ENCODE assay signal across 9 cellular contexts in the genomic region with DNA sequence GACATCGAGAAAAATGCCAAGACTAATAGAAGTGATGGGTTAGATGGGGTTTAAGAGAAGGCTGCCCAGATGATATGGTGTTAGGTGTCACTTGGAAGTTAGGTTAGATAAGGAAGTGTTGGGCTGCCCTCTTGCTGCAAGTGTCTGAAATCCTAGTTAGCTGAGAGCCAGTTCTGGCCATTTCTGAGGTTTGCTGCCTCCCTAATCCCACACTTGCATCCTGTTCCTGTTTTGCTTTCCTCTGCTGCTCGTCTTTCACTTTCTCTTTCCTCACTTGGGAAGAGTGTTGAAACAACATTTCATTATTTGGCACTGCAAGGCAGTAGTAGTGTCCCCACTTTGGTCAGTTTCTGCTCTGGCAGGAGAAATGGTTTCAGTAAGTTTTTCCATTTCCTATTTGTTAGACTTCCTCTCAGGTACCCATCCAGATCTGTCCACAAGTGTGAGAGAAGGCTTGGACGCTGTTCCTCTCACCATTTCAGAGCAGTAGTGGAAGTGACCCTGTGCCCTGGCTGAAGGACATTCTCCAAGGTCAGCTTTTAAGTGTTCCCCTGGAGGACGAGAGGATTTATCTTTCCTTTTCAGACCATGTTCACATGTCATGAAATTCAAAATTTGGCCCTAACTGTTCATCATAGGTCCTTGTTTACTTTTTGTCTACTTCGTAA.
DNase-seq lines count a peak whose midpoint lies in the region; ATAC-seq and TF ChIP-seq lines count a peak whose summit lies in the region.
"Had no signal": no experiment of that assay in that cellular context is flagged by ENCODE, and none has a peak within 500 bp of the region (broad histone marks: within the 10 kb centered on the region; RNA-seq: fewer than 3 reads in every experiment).

No MANE protein-coding gene starts in this region.

- no peaks in the 10 kb centered on the region for H3K27me3 ChIP-seq in mucosa of rectum (ENCODE audit: control insufficient read depth in 2 of 2, insufficient read depth in 2 of 2, low read length in 2 of 2)

- H3K4me1 Mint-ChIP-seq in activated T-cell treated with anti-CD3 and anti-CD28 coated beads, Interleukin-2, amount 50 U/mL, for 4 hours (ENCODE audit: low read depth) = no peaks in the 10 kb centered on the region
- peaks cover 2% of the 10 kb centered on the region for H3K4me1 Mint-ChIP-seq in activated CD8-positive, alpha-beta memory T cell treated with anti-CD3 and anti-CD28 coated beads, Interleukin-2, amount 10 ng/mL, durations not matched to agents 7 days and 5 days
- H3K4me1 Mint-ChIP-seq: neural crest cell had no signal

- no peak overlapping the region for H3K4me3 ChIP-seq in NB4 (ENCODE audit: low read depth, low read length)
- H3K4me3 ChIP-seq in mucosa of rectum (ENCODE audit: low read length in 2 of 2) = no peak overlapping the region

- H3K27ac ChIP-seq in epithelial cell of prostate (peak overlapping the region; percentile 65), mucosa of rectum (ENCODE audit: low read depth in 2 of 2, low read length in 2 of 2) (peak overlapping the region; percentile 14 to 53)

- H3K27me3 Mint-ChIP-seq in activated T-cell treated with anti-CD3 and anti-CD28 coated beads, Interleukin-2, amount 50 U/mL, for 4 hours (ENCODE audit: low read depth) = peaks cover 10% of the 10 kb centered on the region
- peaks cover 2% of the 10 kb centered on the region for H3K27me3 Mint-ChIP-seq in activated CD8-positive, alpha-beta memory T cell treated with anti-CD3 and anti-CD28 coated beads, Interleukin-2, amount 10 ng/mL, durations not matched to agents 7 days and 5 days

- H3K36me3 ChIP-seq in mucosa of rectum (ENCODE audit: control insufficient read depth in 2 of 2, insufficient read depth in 2 of 2, low read length in 2 of 2) = no peaks in the 10 kb centered on the region

- no peak overlapping the region for H3K9ac ChIP-seq in mucosa of rectum (ENCODE audit: low read depth in 1 of 2, low read length in 2 of 2)

- no peaks in the 10 kb centered on the region for H3K9me3 ChIP-seq in mucosa of rectum (ENCODE audit: control insufficient read depth in 2 of 2, low read length in 2 of 2)

- no peaks in the 10 kb centered on the region for H3K4me1 ChIP-seq in mucosa of rectum (ENCODE audit: control insufficient read depth in 2 of 2, insufficient read depth in 2 of 2, low read length in 2 of 2)

- ATAC-seq in activated T-cell treated with anti-CD3 and anti-CD28 coated beads, Interleukin-2, amount 50 U/mL, for 4 hours = no peak
- no peak for ATAC-seq in activated CD8-positive, alpha-beta memory T cell treated with anti-CD3 and anti-CD28 coated beads, Interleukin-2, amount 10 ng/mL, durations not matched to agents 7 days and 5 days

- no peak for TF ChIP-seq CTCF in NB4 (IDR thresholded peaks at IDR 0.05; ENCODE audit: low read depth, low read length)

- no peak for TF ChIP-seq POLR2A in NB4 (IDR thresholded peaks at IDR 0.05; ENCODE audit: extremely low read depth, insufficient read length)

- CTCF ChIA-PET in activated CD8-positive, alpha-beta memory T cell treated with anti-CD3 and anti-CD28 coated beads, Interleukin-2, amount 10 ng/mL, durations not matched to agents 7 days and 5 days (lab: Charles Lee) = no interaction called here

- peaks cover 6% of the 10 kb centered on the region for H3K9me3 Mint-ChIP-seq in activated T-cell treated with anti-CD3 and anti-CD28 coated beads, Interleukin-2, amount 50 U/mL, for 4 hours
- H3K9me3 Mint-ChIP-seq in activated CD8-positive, alpha-beta memory T cell treated with anti-CD3 and anti-CD28 coated beads, Interleukin-2, amount 10 ng/mL, durations not matched to agents 7 days and 5 days (ENCODE audit: low read depth) = no peaks in the 10 kb centered on the region

- H3K27ac Mint-ChIP-seq in activated CD8-positive, alpha-beta memory T cell treated with anti-CD3 and anti-CD28 coated beads, Interleukin-2, amount 10 ng/mL, durations not matched to agents 7 days and 5 days = no peak overlapping the region

- DNase-seq in AG20443 (ENCODE audit: low spot score) = peak; percentile 17
- peak; percentile 42 for DNase-seq in NB4 (ENCODE audit: low read depth)
- DNase-seq in epithelial cell of prostate (ENCODE audit: low read depth, low spot score) = no peak
- DNase-seq in NCI-H1048 (lab: John Stamatoyannopoulos, UW) = no peak
- DNase-seq in activated T-cell treated with anti-CD3 and anti-CD28 coated beads, Interleukin-2, amount 50 U/mL, for 4 hours = no peak
- no peak for DNase-seq in activated CD8-positive, alpha-beta memory T cell treated with anti-CD3 and anti-CD28 coated beads, Interleukin-2, amount 10 ng/mL, durations not matched to agents 7 days and 5 days
- no peak for DNase-seq in NCI-H128 (lab: John Stamatoyannopoulos, UW; ENCODE audit: unreplicated experiment)

- no peaks in the 10 kb centered on the region for H3K36me3 Mint-ChIP-seq in activated T-cell treated with anti-CD3 and anti-CD28 coated beads, Interleukin-2, amount 50 U/mL, for 4 hours (ENCODE audit: insufficient read depth)
- H3K36me3 Mint-ChIP-seq in activated CD8-positive, alpha-beta memory T cell treated with anti-CD3 and anti-CD28 coated beads, Interleukin-2, amount 10 ng/mL, durations not matched to agents 7 days and 5 days = no peaks in the 10 kb centered on the region

- H3K4me3 Mint-ChIP-seq in activated T-cell treated with anti-CD3 and anti-CD28 coated beads, Interleukin-2, amount 50 U/mL, for 4 hours = no peak overlapping the region
- no peak overlapping the region for H3K4me3 Mint-ChIP-seq in activated CD8-positive, alpha-beta memory T cell treated with anti-CD3 and anti-CD28 coated beads, Interleukin-2, amount 10 ng/mL, durations not matched to agents 7 days and 5 days
- H3K4me3 Mint-ChIP-seq: neural crest cell had no signal

Comparison
In these comparisons a context has a peak if more than half of its experiments do, and no peak if none do; other contexts are left out.
1. DNase-seq: peak in AG20443 (single experiment) and NB4 (single experiment); none in epithelial cell of prostate (single experiment), NCI-H1048 (single experiment), activated T-cell treated with anti-CD3 and anti-CD28 coated beads, Interleukin-2, amount 50 U/mL, for 4 hours (single experiment), activated CD8-positive, alpha-beta memory T cell treated with anti-CD3 and anti-CD28 coated beads, Interleukin-2, amount 10 ng/mL, durations not matched to agents 7 days and 5 days (single experiment) and NCI-H128 (single experiment).